8 cellular contexts compared by ENCODE assay signal in the genomic region with DNA sequence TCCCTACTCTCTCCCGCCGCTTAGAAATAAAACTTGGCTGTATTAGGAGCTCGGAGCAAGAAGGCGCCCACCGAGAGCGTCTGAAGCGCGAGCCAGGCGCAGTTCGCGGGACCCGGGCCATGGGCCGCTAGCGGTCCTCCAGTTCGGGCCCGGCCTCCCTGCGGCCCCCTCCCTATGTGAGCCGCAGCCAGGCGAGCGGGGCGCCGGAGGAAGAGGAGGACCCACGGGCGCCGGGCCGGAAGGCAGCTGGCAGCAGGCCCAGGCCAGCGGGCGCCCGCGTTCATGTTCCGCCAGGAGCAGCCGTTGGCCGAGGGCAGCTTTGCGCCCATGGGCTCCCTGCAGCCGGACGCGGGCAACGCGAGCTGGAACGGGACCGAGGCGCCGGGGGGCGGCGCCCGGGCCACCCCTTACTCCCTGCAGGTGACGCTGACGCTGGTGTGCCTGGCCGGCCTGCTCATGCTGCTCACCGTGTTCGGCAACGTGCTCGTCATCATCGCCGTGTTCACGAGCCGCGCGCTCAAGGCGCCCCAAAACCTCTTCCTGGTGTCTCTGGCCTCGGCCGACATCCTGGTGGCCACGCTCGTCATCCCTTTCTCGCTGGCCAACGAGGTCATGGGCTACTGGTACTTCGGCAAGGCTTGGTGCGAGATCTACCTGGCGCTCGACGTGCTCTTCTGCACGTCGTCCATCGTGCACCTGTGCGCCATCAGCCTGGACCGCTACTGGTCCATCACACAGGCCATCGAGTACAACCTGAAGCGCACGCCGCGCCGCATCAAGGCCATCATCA. TPM values are rescaled to one million over a fixed set of nuclear protein-coding genes. Genes with fewer than 3 reads are reported as not detected.
DNase-seq lines count a peak whose midpoint lies in the region; ATAC-seq, FAIRE-seq and TF ChIP-seq lines count a peak whose summit lies in the region.

No MANE protein-coding gene starts in this region.

- H3K4me3 ChIP-seq in SJSA1 = peak overlapping the region; percentile 45
- peak overlapping the region in 1 of 3 experiments; percentile 2 for H3K4me3 ChIP-seq in endothelial cell of umbilical vein (replicated peaks in 1 of 3; ENCODE audit: insufficient read depth in 1 of 3, low read depth in 1 of 3, low read length in 3 of 3)

- H3K9ac ChIP-seq in endothelial cell of umbilical vein (replicated peaks; ENCODE audit: extremely low read depth, insufficient read depth, low read length) = no peak overlapping the region

- DNase-seq in ELF-1 (ENCODE audit: low read depth, low spot score) (peak; percentile 30), SJSA1 (ENCODE audit: low read depth in 1 of 2, low spot score in 2 of 2) (peak in 1 of 2 experiments; percentile 45), endothelial cell of umbilical vein (ENCODE audit: low read depth, low spot score) (peak; percentile 13), nephron progenitor cell (peak; percentile 23), ACHN (no peak), cortex of kidney (lab: John Stamatoyannopoulos, UW) (no peak)

- TF ChIP-seq POLR2A in endothelial cell of umbilical vein (IDR thresholded peaks at IDR 0.05; ENCODE audit: low read depth, low read length) = no peak

- CTCF ChIA-PET in endothelial cell of umbilical vein (lab: Charles Lee) = interaction anchor here (1.3 to 3.3 kb wide), 3 partner anchors 13 to 1238 kb away, joined by 4 to 36 read pairs (median 8); no protein-coding TSS in a partner anchor

- H3K79me2 ChIP-seq in endothelial cell of umbilical vein (ENCODE audit: control insufficient read depth, insufficient read depth, low read length) = no peaks in the 10 kb centered on the region

- dilution Hi-C loops in endothelial cell of umbilical vein (cut with MboI; ENCODE audit: extremely low pct_ligation_motif_present, low sequenced_read_pairs) = no loop called here

- no peaks in the 10 kb centered on the region for H3K9me1 ChIP-seq in endothelial cell of umbilical vein (replicated peaks; ENCODE audit: control insufficient read depth, extremely low read depth, insufficient read depth, low read length)

- peak overlapping the region; percentile 29 for H3K4me2 ChIP-seq in endothelial cell of umbilical vein (ENCODE audit: insufficient read depth, low read length)

- intact Hi-C loops in endothelial cell of umbilical vein (cut with micrococcal nuclease) = loop anchor here (2.0 to 5.0 kb wide), 4 partner anchors 159 to 1237 kb away; a partner anchor contains a TSS

- no peak for FAIRE-seq in endothelial cell of umbilical vein (lab: Jason Lieb, UNC)

- no peak overlapping the region for H2AFZ ChIP-seq in endothelial cell of umbilical vein (ENCODE audit: low read depth, low read length)

- H3K4me1 ChIP-seq in SJSA1 (replicated peaks) (peaks cover 24% of the 10 kb centered on the region), endothelial cell of umbilical vein (ENCODE audit: control insufficient read depth, extremely low read depth, insufficient read depth, low read length) (peaks cover 17% of the 10 kb centered on the region)

- H3K27me3 Mint-ChIP-seq in nephron progenitor cell (ENCODE audit: low read depth, poor library complexity) = peaks cover 81% of the 10 kb centered on the region

- ATAC-seq in GM19397 (IDR thresholded peaks at IDR 0.05; ENCODE audit: unreplicated experiment) (no peak), HG02642 (IDR thresholded peaks at IDR 0.05; ENCODE audit: poor library complexity, unreplicated experiment) (no peak)

- TF ChIP-seq CTCF in endothelial cell of umbilical vein (IDR thresholded peaks at IDR 0.05; ENCODE audit: extremely low read depth in 1 of 2, insufficient read depth in 1 of 2, low read depth in 1 of 2, low read length in 2 of 2) (no peak), nephron progenitor cell (IDR thresholded peaks at IDR 0.05) (no peak)

- H3K4me1 Mint-ChIP-seq in nephron progenitor cell = peaks cover 30% of the 10 kb centered on the region

- H3K36me3 ChIP-seq in SJSA1 = no peaks in the 10 kb centered on the region; the same call in 1 of the 2 replicates
- no peaks in the 10 kb centered on the region for H3K36me3 ChIP-seq in endothelial cell of umbilical vein (ENCODE audit: control insufficient read depth in 2 of 2, extremely low read depth in 1 of 2, insufficient read depth in 2 of 2, low read length in 2 of 2)

- no peak overlapping the region for H3K27ac Mint-ChIP-seq in nephron progenitor cell

- H3K36me3 Mint-ChIP-seq in nephron progenitor cell (ENCODE audit: low read depth) = no peaks in the 10 kb centered on the region

- POLR2A ChIA-PET in endothelial cell of umbilical vein (lab: Charles Lee) = no interaction called here

- H4K20me1 ChIP-seq in endothelial cell of umbilical vein (replicated peaks; ENCODE audit: control insufficient read depth, extremely low read depth, insufficient read depth, low read length) = no peaks in the 10 kb centered on the region

- H3K27ac ChIP-seq in SJSA1 (no peak overlapping the region), endothelial cell of umbilical vein (ENCODE audit: insufficient read depth, low read depth, low read length) (no peak overlapping the region)

- H3K27me3 ChIP-seq in SJSA1 (replicated peaks) (peaks cover 27% of the 10 kb centered on the region), endothelial cell of umbilical vein (ENCODE audit: control insufficient read depth in 2 of 2, insufficient read depth in 2 of 2, low read length in 2 of 2) (peaks cover 40 to 71% of the 10 kb centered on the region in 2 experiments)

- H3K9me3 Mint-ChIP-seq in nephron progenitor cell = peaks cover 9% of the 10 kb centered on the region

- H3K9me3 ChIP-seq in SJSA1 (replicated peaks) = no peaks in the 10 kb centered on the region; the same call in 1 of the 2 replicates
- no peaks in the 10 kb centered on the region for H3K9me3 ChIP-seq in endothelial cell of umbilical vein (replicated peaks; ENCODE audit: control insufficient read depth, insufficient read depth, low read length)

- peak overlapping the region; percentile 85 for H3K4me3 Mint-ChIP-seq in nephron progenitor cell

- BruUV-seq in endothelial cell of umbilical vein (replicated peaks; lab: Mats Ljungman, UMichigan) = no TSS peak

- in situ Hi-C loops in ACHN (cut with HindIII; ENCODE audit: low pct_ligation_motif_present, low pct_unique_long_range_greater_than_20kb, low sequenced_read_pairs) = no loop called here

TF ChIP-seq in endothelial cell of umbilical vein, 7 proteins besides CTCF, POLR2A, EP300 and RAD21:
- TF ChIP-seq EZH2 (IDR thresholded peaks at IDR 0.05; ENCODE audit: borderline replicate concordance, low read depth, low read length, severe bottlenecking) (peak; percentile 63), FOS (IDR thresholded peaks at IDR 0.05; ENCODE audit: borderline replicate concordance, insufficient read depth, low read length) (no peak)

RNA-seq across cellular contexts. Expression of a gene that starts 1.1 kb away (rescaled TPM):
- total RNA-seq in SJSA1 (2014; rRNA removed; shearing (Covaris generic)) = 0.53 and 0.68 TPM in 2 replicates
- total RNA-seq in endothelial cell of umbilical vein = not detected in 2 replicates
- 0.03 TPM in 2 replicates for polyA plus RNA-seq in endothelial cell of umbilical vein
- polyA plus RNA-seq in endothelial cell of umbilical vein (2011; cell fraction: cytosol; rRNA removed) = 0.01 TPM in 1 of 2 replicates, not detected in the other
- polyA plus RNA-seq in endothelial cell of umbilical vein (2011; cell fraction: nucleus; rRNA removed) = 0.07 TPM in 2 replicates
- not detected in 2 replicates for polyA plus RNA-seq in endothelial cell of umbilical vein (2012)
- not detected in 2 replicates for polyA minus RNA-seq in endothelial cell of umbilical vein
- polyA minus RNA-seq in endothelial cell of umbilical vein (2011; cell fraction: cytosol; rRNA and poly(A)+ RNA removed) = not detected
- polyA minus RNA-seq in endothelial cell of umbilical vein (2011; cell fraction: nucleus; rRNA and poly(A)+ RNA removed) = not detected in 2 replicates

Comparison
In these comparisons a context has a peak if more than half of its experiments do, and no peak if none do; other contexts are left out.
1. DNase-seq: peak in ELF-1 (single experiment), endothelial cell of umbilical vein (single experiment) and nephron progenitor cell (single experiment); none in ACHN (single experiment) and cortex of kidney (single experiment).